In genomic region chr3:30682434-30683155, GRCh38 we compare ENCODE assay signal across 10 cellular contexts.
DNase-seq lines count a peak whose midpoint lies in the region; ATAC-seq, FAIRE-seq and TF ChIP-seq lines count a peak whose summit lies in the region.
"Had no signal": no experiment of that assay in that cellular context is flagged by ENCODE, and none has a peak within 500 bp of the region (broad histone marks: within the 10 kb centered on the region; RNA-seq: fewer than 3 reads in every experiment).

No MANE protein-coding gene starts in this region.

- no peak overlapping the region for H3K4me2 ChIP-seq in astrocyte (ENCODE audit: low read length)

- no peaks in the 10 kb centered on the region for H4K20me1 ChIP-seq in astrocyte (ENCODE audit: insufficient read depth, low read length)

- intact Hi-C loops in natural killer cell (cut with micrococcal nuclease): no loop called here

- H3K27ac Mint-ChIP-seq in HFFc6: peak overlapping the region; percentile 82
- no peak overlapping the region for H3K27ac Mint-ChIP-seq in astrocyte (ENCODE audit: unreplicated experiment)
- peak overlapping the region; percentile 71 to 84 for H3K27ac Mint-ChIP-seq in natural killer cell

- no peak overlapping the region for H3K9ac ChIP-seq in astrocyte (ENCODE audit: low read length)

- FAIRE-seq in astrocyte (lab: Jason Lieb, UNC): no peak

- H3K4me3 Mint-ChIP-seq in HFFc6: 0 out of 2 replicates have a peak overlapping the region, but pooled peaks have one; percentile 13
- no peak overlapping the region for H3K4me3 Mint-ChIP-seq in astrocyte (ENCODE audit: unreplicated experiment)
- no peak overlapping the region for H3K4me3 Mint-ChIP-seq in natural killer cell

- H2AFZ ChIP-seq in astrocyte (ENCODE audit: low read depth, low read length): no peak overlapping the region

- H3K4me1 Mint-ChIP-seq in HFFc6 (ENCODE audit: low read depth) (peaks cover 77% of the 10 kb centered on the region), astrocyte (ENCODE audit: low read depth, unreplicated experiment) (peaks cover 40% of the 10 kb centered on the region), natural killer cell (peaks cover 78 to 86% of the 10 kb centered on the region in 2 donors)

- ATAC-seq in natural killer cell (no peak), HG03460 (IDR thresholded peaks at IDR 0.05; ENCODE audit: unreplicated experiment) (no peak)

- H3K36me3 Mint-ChIP-seq in HFFc6 (ENCODE audit: low read depth): peaks cover 73% of the 10 kb centered on the region
- H3K36me3 Mint-ChIP-seq in astrocyte (ENCODE audit: low read depth, unreplicated experiment): peaks cover 17% of the 10 kb centered on the region
- H3K36me3 Mint-ChIP-seq in natural killer cell: peaks cover 13% of the 10 kb centered on the region

- no peaks in the 10 kb centered on the region; the same call in 1 of the 2 replicates for H3K27me3 Mint-ChIP-seq in HFFc6 (ENCODE audit: insufficient read depth)
- H3K27me3 Mint-ChIP-seq in astrocyte (ENCODE audit: low read depth, unreplicated experiment): no peaks in the 10 kb centered on the region
- no peaks in the 10 kb centered on the region for H3K27me3 Mint-ChIP-seq in natural killer cell (ENCODE audit: low read depth in 2 of 2)

- no peaks in the 10 kb centered on the region for H3K9me3 Mint-ChIP-seq in HFFc6
- no peaks in the 10 kb centered on the region for H3K9me3 Mint-ChIP-seq in astrocyte (ENCODE audit: unreplicated experiment)
- H3K9me3 Mint-ChIP-seq in natural killer cell: no peaks in the 10 kb centered on the region

- H3K4me3 ChIP-seq in astrocyte (ENCODE audit: insufficient read depth, low read depth, low read length): no peak overlapping the region
- H3K4me3 ChIP-seq: MG63 had no signal

- peaks cover 22% of the 10 kb centered on the region for H3K4me1 ChIP-seq in astrocyte (ENCODE audit: insufficient read depth, low read length)

- peaks cover 55% of the 10 kb centered on the region for H3K79me2 ChIP-seq in astrocyte (ENCODE audit: insufficient read depth, low read length)

- H3K27ac ChIP-seq in astrocyte (ENCODE audit: low read depth, low read length): no peak overlapping the region

- no peaks in the 10 kb centered on the region for H3K9me3 ChIP-seq in astrocyte (ENCODE audit: insufficient read depth, low read depth, low read length)
- H3K9me3 ChIP-seq: MG63 had no signal

- H3K27me3 ChIP-seq in astrocyte (ENCODE audit: insufficient read depth, low read length): no peaks in the 10 kb centered on the region
- H3K27me3 ChIP-seq: MG63 had no signal

- TF ChIP-seq CTCF in HFFc6 (IDR thresholded peaks at IDR 0.05): no peak
- no peak for TF ChIP-seq CTCF in astrocyte (IDR thresholded peaks at IDR 0.05; ENCODE audit: insufficient read depth, low read depth, low read length)
- no peak for TF ChIP-seq CTCF in natural killer cell (IDR thresholded peaks at IDR 0.05)

- peaks cover 32% of the 10 kb centered on the region for H3K36me3 ChIP-seq in astrocyte (ENCODE audit: insufficient read depth, low read length)

- in situ Hi-C loops in G401 (cut with HindIII; ENCODE audit: low sequenced_read_pairs): no loop called here

- DNase-seq in AML-193 (lab: John Stamatoyannopoulos, UW) (peak; percentile 16 to 41), HFFc6 (no peak), astrocyte (ENCODE audit: low read depth) (peak; percentile 10), natural killer cell (no peak), G401 (ENCODE audit: low spot score) (no peak), pons (ENCODE audit: low spot score) (no peak), NCI-H2196 treated with DMSO at 0.1 percent for 48 hours (lab: John Stamatoyannopoulos, UW; ENCODE audit: unreplicated experiment) (no peak)
- DNase-seq: MG63, SHP77 treated with DMSO at 0.1 percent for 48 hours had no signal

Comparison
In these comparisons a context has a peak if more than half of its experiments do, and no peak if none do; other contexts are left out.
1. DNase-seq: peak in AML-193 (2 of 2) and astrocyte (single experiment); none in HFFc6 (single experiment), natural killer cell (single experiment), G401 (single experiment), pons (single experiment) and NCI-H2196 treated with DMSO at 0.1 percent for 48 hours (single experiment).